In genomic region chr1:19424651-19425570, GRCh38 we compare ENCODE assay signal across 9 cellular contexts.
A peak's percentile ranks its signal among the peaks of the same experiment; 100 is the strongest.
DNase-seq lines count a peak whose midpoint lies in the region; ATAC-seq, FAIRE-seq and TF ChIP-seq lines count a peak whose summit lies in the region.
"Had no signal": no experiment of that assay in that cellular context is flagged by ENCODE, and none has a peak within 500 bp of the region (broad histone marks: within the 10 kb centered on the region; RNA-seq: fewer than 3 reads in every experiment).

No MANE protein-coding gene starts in this region.

- intact Hi-C loops in dendritic cell treated with granulocyte-macrophage colony-stimulating factor and Interleukin-4, amounts not matched to agents 40 ng/mL and 50 ng/mL, for 4 days (cut with micrococcal nuclease): no loop called here

- DNase-seq in stimulated activated naive CD8-positive, alpha-beta T cell treated with anti-CD3 and anti-CD28 coated beads, Interleukin-15, amount 100 ng/mL, for 72 hours: no peak
- DNase-seq in nephron progenitor cell: no peak
- no peak for DNase-seq in frontal cortex (ENCODE audit: low spot score in 2 of 2)
- no peak for DNase-seq in LoVo (ENCODE audit: low spot score)
- DNase-seq: activated CD8-positive, alpha-beta memory T cell treated with anti-CD3 and anti-CD28 coated beads, Interleukin-2, amount 50 U/mL, for 4 hours had no signal

- H3K4me3 Mint-ChIP-seq in stimulated activated naive CD8-positive, alpha-beta T cell treated with anti-CD3 and anti-CD28 coated beads, Interleukin-15, Interleukin-2, amounts not matched to agents 100 ng/mL and 50 ng/mL, for 24 hours: no peak overlapping the region
- no peak overlapping the region for H3K4me3 Mint-ChIP-seq in stimulated activated naive CD8-positive, alpha-beta T cell treated with anti-CD3 and anti-CD28 coated beads, Interleukin-15, amount 100 ng/mL, for 72 hours
- H3K4me3 Mint-ChIP-seq in dendritic cell treated with granulocyte-macrophage colony-stimulating factor and Interleukin-4, amounts not matched to agents 40 ng/mL and 50 ng/mL, for 4 days: no peak overlapping the region
- no peak overlapping the region for H3K4me3 Mint-ChIP-seq in nephron progenitor cell

- no peak for TF ChIP-seq CTCF in nephron progenitor cell (IDR thresholded peaks at IDR 0.05)

- H3K27me3 Mint-ChIP-seq in stimulated activated naive CD8-positive, alpha-beta T cell treated with anti-CD3 and anti-CD28 coated beads, Interleukin-15, Interleukin-2, amounts not matched to agents 100 ng/mL and 50 ng/mL, for 24 hours: no peaks in the 10 kb centered on the region
- no peaks in the 10 kb centered on the region for H3K27me3 Mint-ChIP-seq in stimulated activated naive CD8-positive, alpha-beta T cell treated with anti-CD3 and anti-CD28 coated beads, Interleukin-15, amount 100 ng/mL, for 72 hours
- H3K27me3 Mint-ChIP-seq in dendritic cell treated with granulocyte-macrophage colony-stimulating factor and Interleukin-4, amounts not matched to agents 40 ng/mL and 50 ng/mL, for 4 days: no peaks in the 10 kb centered on the region
- no peaks in the 10 kb centered on the region for H3K27me3 Mint-ChIP-seq in nephron progenitor cell (ENCODE audit: low read depth, poor library complexity)

- peaks cover 85% of the 10 kb centered on the region for H3K4me1 Mint-ChIP-seq in stimulated activated naive CD8-positive, alpha-beta T cell treated with anti-CD3 and anti-CD28 coated beads, Interleukin-15, Interleukin-2, amounts not matched to agents 100 ng/mL and 50 ng/mL, for 24 hours (ENCODE audit: low read depth)
- peaks cover 92% of the 10 kb centered on the region for H3K4me1 Mint-ChIP-seq in stimulated activated naive CD8-positive, alpha-beta T cell treated with anti-CD3 and anti-CD28 coated beads, Interleukin-15, amount 100 ng/mL, for 72 hours
- peaks cover 74% of the 10 kb centered on the region for H3K4me1 Mint-ChIP-seq in dendritic cell treated with granulocyte-macrophage colony-stimulating factor and Interleukin-4, amounts not matched to agents 40 ng/mL and 50 ng/mL, for 4 days (ENCODE audit: low read depth)
- H3K4me1 Mint-ChIP-seq in nephron progenitor cell: peaks cover 63% of the 10 kb centered on the region

- ATAC-seq in stimulated activated naive CD8-positive, alpha-beta T cell treated with anti-CD3 and anti-CD28 coated beads, Interleukin-15, amount 100 ng/mL, for 72 hours: no peak
- ATAC-seq in GM21619 (IDR thresholded peaks at IDR 0.05; ENCODE audit: unreplicated experiment) (no peak), HG03108 (IDR thresholded peaks at IDR 0.05; ENCODE audit: unreplicated experiment) (no peak)

- peaks cover 29% of the 10 kb centered on the region for H3K36me3 Mint-ChIP-seq in stimulated activated naive CD8-positive, alpha-beta T cell treated with anti-CD3 and anti-CD28 coated beads, Interleukin-15, Interleukin-2, amounts not matched to agents 100 ng/mL and 50 ng/mL, for 24 hours (ENCODE audit: low read depth)
- H3K36me3 Mint-ChIP-seq in dendritic cell treated with granulocyte-macrophage colony-stimulating factor and Interleukin-4, amounts not matched to agents 40 ng/mL and 50 ng/mL, for 4 days (ENCODE audit: low read depth): peaks cover 75% of the 10 kb centered on the region
- H3K36me3 Mint-ChIP-seq in nephron progenitor cell (ENCODE audit: low read depth): peaks cover 4% of the 10 kb centered on the region

- H3K27ac Mint-ChIP-seq in stimulated activated naive CD8-positive, alpha-beta T cell treated with anti-CD3 and anti-CD28 coated beads, Interleukin-15, Interleukin-2, amounts not matched to agents 100 ng/mL and 50 ng/mL, for 24 hours: peak overlapping the region; percentile 39
- peak overlapping the region in 1 of 2 donors; percentile 19 for H3K27ac Mint-ChIP-seq in stimulated activated naive CD8-positive, alpha-beta T cell treated with anti-CD3 and anti-CD28 coated beads, Interleukin-15, amount 100 ng/mL, for 72 hours
- H3K27ac Mint-ChIP-seq in dendritic cell treated with granulocyte-macrophage colony-stimulating factor and Interleukin-4, amounts not matched to agents 40 ng/mL and 50 ng/mL, for 4 days: peak overlapping the region; percentile 38
- H3K27ac Mint-ChIP-seq in nephron progenitor cell: peak overlapping the region; percentile 93

- H3K9me3 Mint-ChIP-seq in stimulated activated naive CD8-positive, alpha-beta T cell treated with anti-CD3 and anti-CD28 coated beads, Interleukin-15, Interleukin-2, amounts not matched to agents 100 ng/mL and 50 ng/mL, for 24 hours: no peaks in the 10 kb centered on the region
- H3K9me3 Mint-ChIP-seq in stimulated activated naive CD8-positive, alpha-beta T cell treated with anti-CD3 and anti-CD28 coated beads, Interleukin-15, amount 100 ng/mL, for 72 hours: no peaks in the 10 kb centered on the region
- H3K9me3 Mint-ChIP-seq in dendritic cell treated with granulocyte-macrophage colony-stimulating factor and Interleukin-4, amounts not matched to agents 40 ng/mL and 50 ng/mL, for 4 days: no peaks in the 10 kb centered on the region
- H3K9me3 Mint-ChIP-seq in nephron progenitor cell: no peaks in the 10 kb centered on the region

- no peak for FAIRE-seq in frontal cortex (lab: Jason Lieb, UNC)
